Comparison of ENCODE assay signal across 32 cellular contexts in genomic region chr2:48039209-48039990, GRCh38.
"Had no signal": no experiment of that assay in that cellular context is flagged by ENCODE, and none has a peak within 500 bp of the region (broad histone marks: within the 10 kb centered on the region; RNA-seq: fewer than 3 reads in every experiment).

No MANE protein-coding gene starts in this region.

- H3K9me3 ChIP-seq: pancreas, prostate gland, testis, thyroid gland, upper lobe of right lung, uterus had no signal

- H3K4me1 ChIP-seq: left lung, lower lobe of right lung, pancreas, prostate gland, stomach, testis, thyroid gland, transverse colon, upper lobe of right lung, uterus had no signal

- H3K27ac Mint-ChIP-seq: immature natural killer cell; naive thymus-derived CD8-positive, alpha-beta T cell; nephron; stimulated activated naive B cell treated with anti-CD40 and anti-IgM and Interleukin-4, amounts not matched to agents 10 μg/mL and 1 μg/mL and 100 μg/mL, for 72 hours had no signal

- H3K4me1 Mint-ChIP-seq: immature natural killer cell; naive thymus-derived CD8-positive, alpha-beta T cell; nephron; neural crest cell had no signal

- H3K36me3 ChIP-seq: left lung, lower lobe of right lung, pancreas, prostate gland, stomach, thyroid gland, transverse colon, upper lobe of right lung, uterus had no signal

- FAIRE-seq: islet of Langerhans, kidney, pancreas had no signal

- H3K4me3 ChIP-seq: left lung, lower lobe of right lung, pancreas, prostate gland, skin epidermis, stomach, testis, thyroid gland, transverse colon, upper lobe of right lung, uterus had no signal

- H3K36me3 Mint-ChIP-seq: immature natural killer cell had no signal

- H3K27ac ChIP-seq: left lung, lower lobe of right lung, pancreas, prostate gland, skin epidermis, stomach, testis, thyroid gland, transverse colon, upper lobe of right lung, uterus had no signal

- H3K27me3 ChIP-seq: left lung, pancreas, stomach, testis, thyroid gland, transverse colon, uterus had no signal

- H3K4me3 Mint-ChIP-seq: immature natural killer cell; naive thymus-derived CD8-positive, alpha-beta T cell; nephron; neural crest cell; stimulated activated naive B cell treated with anti-CD40 and anti-IgM and Interleukin-4, amounts not matched to agents 10 μg/mL and 1 μg/mL and 100 μg/mL, for 72 hours had no signal

- DNase-seq: hypothalamus; immature natural killer cell; kidney; left colon; left lung; lower lobe of right lung; mammary epithelial cell; mesenchymal stem cell; naive thymus-derived CD8-positive, alpha-beta T cell; nucleus accumbens; pancreas; posterior cingulate gyrus; retina; right cardiac atrium; stimulated activated CD4-positive, alpha-beta T cell treated with anti-CD3 and anti-CD28 coated beads, Interleukin-12 subunit alpha, Interleukin-12 subunit beta, amount 100 ng/mL, for 4 hours; stimulated activated CD4-positive, alpha-beta T cell treated with anti-CD3 and anti-CD28 coated beads, Interleukin-15, amount 100 ng/mL, for 24 hours; stimulated activated CD4-positive, alpha-beta T cell treated with anti-CD3 and anti-CD28 coated beads, Interleukin-2, amount 100 ng/mL, for 24 hours; stimulated activated CD4-positive, alpha-beta T cell treated with anti-CD3 and anti-CD28 coated beads, Interleukin-4, amount 100 ng/mL, for 1 hour; stimulated activated naive B cell treated with anti-CD40 and anti-IgM and Interleukin-4, amounts not matched to agents 10 μg/mL and 1 μg/mL and 100 μg/mL, for 72 hours; stimulated activated naive CD8-positive, alpha-beta T cell treated with anti-CD3 and anti-CD28 coated beads, Interleukin-15, Interleukin-2, amounts not matched to agents 100 U/mL and 50 U/mL, for 24 hours; stomach; testis; thyroid gland; transverse colon; upper lobe of right lung; uterus had no signal

- ATAC-seq: left colon; left lung; lower lobe of right lung; naive thymus-derived CD8-positive, alpha-beta T cell; pancreas; right cardiac atrium; sciatic nerve; stimulated activated naive B cell treated with anti-CD40 and anti-IgM and Interleukin-4, amounts not matched to agents 10 μg/mL and 1 μg/mL and 100 μg/mL, for 72 hours; stimulated activated naive CD8-positive, alpha-beta T cell treated with anti-CD3 and anti-CD28 coated beads, Interleukin-15, Interleukin-2, amounts not matched to agents 100 U/mL and 50 U/mL, for 24 hours; upper lobe of right lung had no signal
